17 cellular contexts compared by ENCODE assay signal in the genomic region with DNA sequence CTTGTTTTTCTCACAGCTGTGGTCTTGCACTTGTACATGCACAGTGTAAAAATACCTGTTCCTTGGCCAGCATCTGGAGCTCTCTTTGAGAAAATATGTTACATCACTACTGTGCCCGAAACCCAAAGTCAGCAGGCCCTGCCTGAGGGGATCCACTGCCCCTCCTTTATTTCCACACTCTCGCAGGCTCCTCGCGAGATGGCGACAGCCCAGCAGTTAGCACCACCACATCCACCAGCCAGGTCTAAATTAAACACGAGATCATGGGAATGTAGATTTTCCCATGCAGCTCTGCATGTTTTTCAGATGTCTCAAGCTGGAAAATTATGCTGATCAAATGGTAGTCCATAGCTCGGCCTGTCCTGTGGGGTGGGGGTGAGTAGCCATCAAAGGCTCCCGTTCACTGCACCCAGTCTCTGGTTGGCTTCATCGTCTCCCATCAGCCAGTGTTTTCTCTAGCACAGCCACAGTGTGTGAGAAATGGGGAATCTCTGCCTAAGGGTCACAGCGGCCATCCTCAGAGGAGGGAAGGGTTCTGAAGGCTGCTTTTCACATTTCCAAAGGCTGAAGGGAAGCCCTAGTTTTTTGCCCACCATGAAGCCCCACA. TPM values are rescaled to one million over a fixed set of nuclear protein-coding genes. Genes with fewer than 3 reads are reported as not detected.
DNase-seq lines count a peak whose midpoint lies in the region; ATAC-seq and TF ChIP-seq lines count a peak whose summit lies in the region.
"Had no signal": no experiment of that assay in that cellular context is flagged by ENCODE, and none has a peak within 500 bp of the region (broad histone marks: within the 10 kb centered on the region; RNA-seq: fewer than 3 reads in every experiment).

No MANE protein-coding gene starts in this region.

- peaks cover 6% of the 10 kb centered on the region; the same call in 1 of the 2 replicates for H3F3A ChIP-seq in GM23248 (ENCODE audit: insufficient read depth)

- WGBS in heart left ventricle, 4 donors, result 50 to 57% (median 53%) methylated on average over 9 to 10 of the region's 10 CpGs
- WGBS in GM23248 (ENCODE audit: low coverage in 1 of 2, low lambda C conversion rate in 2 of 2, missing lambda C conversion rate in 2 of 2), 2 experiments, result 77 to 86% methylated on average over 10 of the region's 10 CpGs

- no peaks in the 10 kb centered on the region for H3K9me2 ChIP-seq in GM23248 (ENCODE audit: insufficient read depth)

- H3K9me3 ChIP-seq in heart left ventricle (no peaks in the 10 kb centered on the region), GM23248 (ENCODE audit: low read depth) (no peaks in the 10 kb centered on the region)
- H3K9me3 ChIP-seq in effector memory CD4-positive, alpha-beta T cell (ENCODE audit: control insufficient read depth, low read length), result no peaks in the 10 kb centered on the region
- H3K9me3 ChIP-seq: SJCRH30 had no signal

- H3K27me3 ChIP-seq in heart left ventricle (no peaks in the 10 kb centered on the region), GM23248 (replicated peaks; ENCODE audit: insufficient read depth) (no peaks in the 10 kb centered on the region)
- no peaks in the 10 kb centered on the region for H3K27me3 ChIP-seq in effector memory CD4-positive, alpha-beta T cell (replicated peaks; ENCODE audit: control insufficient read depth, insufficient read depth, low read length, poor library complexity, severe bottlenecking)
- H3K27me3 ChIP-seq: SJCRH30 had no signal

- DNase-seq in EH (ENCODE audit: low read depth) (peak; percentile 50), caudate nucleus (lab: John Stamatoyannopoulos, UW) (peak in 9 of 61 donors; percentile 23 to 66 (median 45)), heart left ventricle (peak in 3 of 5 donors; percentile 36 to 51 (median 38)), sciatic nerve (ENCODE audit: low spot score) (no peak), NCI-H2081 (lab: John Stamatoyannopoulos, UW) (no peak), NCI-H82 (lab: John Stamatoyannopoulos, UW) (no peak), GM23248 (no peak)
- no peak for DNase-seq in effector memory CD4-positive, alpha-beta T cell
- DNase-seq: activated CD4-positive, CD25-positive, alpha-beta regulatory T cell; islet precursor cell; mesenchymal stem cell; MM.1S; natural killer cell; NCI-H1930; NCI-H510A treated with DMSO at 0.1 percent for 48 hours; SJCRH30; stimulated activated naive CD8-positive, alpha-beta T cell treated with anti-CD3 and anti-CD28 coated beads, Interleukin-15, Interleukin-2, amounts not matched to agents 100 U/mL and 50 U/mL, for 24 hours had no signal

- intact Hi-C loops in heart left ventricle (cut with DNase I) (loop anchor here in 1 of 10 donors (2.0 kb wide), 1 partner anchor 21 kb away; no protein-coding TSS in a partner anchor), sciatic nerve (cut with DNase I) (no loop called here)

- H3K9ac ChIP-seq in GM23248, result no peak overlapping the region

- H4K20me1 ChIP-seq in GM23248 (ENCODE audit: insufficient read depth), result peaks cover 13% of the 10 kb centered on the region; the same call in 1 of the 2 replicates

- peaks cover 14 to 90% (median 67%) of the 10 kb centered on the region in 12 donors for H3K4me1 ChIP-seq in heart left ventricle
- no peaks in the 10 kb centered on the region for H3K4me1 ChIP-seq in effector memory CD4-positive, alpha-beta T cell (ENCODE audit: control insufficient read depth, insufficient read depth, low read length, poor library complexity, severe bottlenecking)
- H3K4me1 ChIP-seq in GM23248 (ENCODE audit: insufficient read depth), result no peaks in the 10 kb centered on the region; the same call in 1 of the 2 replicates
- H3K4me1 ChIP-seq: SJCRH30 had no signal

- H3K27ac ChIP-seq in caudate nucleus (ENCODE audit: low read depth, low read length), result peak overlapping the region; percentile 86
- H3K27ac ChIP-seq in heart left ventricle, result peak overlapping the region; percentile 41 to 88 (median 74)
- H3K27ac ChIP-seq in effector memory CD4-positive, alpha-beta T cell (ENCODE audit: insufficient read depth, low read length, poor library complexity, severe bottlenecking), result no peak overlapping the region
- no peak overlapping the region for H3K27ac ChIP-seq in GM23248
- H3K27ac ChIP-seq: SJCRH30 had no signal

- in situ Hi-C loops in GM23248 (cut with MboI), result loop anchor here (25.0 kb wide), 1 partner anchor 490 kb away; no protein-coding TSS in a partner anchor

- peaks cover 0 to 10% (median 0%) of the 10 kb centered on the region in 9 donors for H3K36me3 ChIP-seq in heart left ventricle
- H3K36me3 ChIP-seq in effector memory CD4-positive, alpha-beta T cell (ENCODE audit: control insufficient read depth, insufficient read depth, low read length), result no peaks in the 10 kb centered on the region
- no peaks in the 10 kb centered on the region for H3K36me3 ChIP-seq in GM23248 (ENCODE audit: low read depth)

- H3K4me3 ChIP-seq in heart left ventricle, result no peak overlapping the region
- H3K4me3 ChIP-seq in effector memory CD4-positive, alpha-beta T cell (ENCODE audit: insufficient read depth, low read depth, low read length, poor library complexity, severe bottlenecking), result no peak overlapping the region
- no peak overlapping the region for H3K4me3 ChIP-seq in GM23248
- H3K4me3 ChIP-seq: SJCRH30 had no signal

- no peak overlapping the region for H2AFZ ChIP-seq in GM23248

- no peak for TF ChIP-seq POLR2A in heart left ventricle (IDR thresholded peaks at IDR 0.05)

- H3K79me2 ChIP-seq in GM23248 (ENCODE audit: insufficient read depth), result peaks cover 99% of the 10 kb centered on the region

- TF ChIP-seq CTCF in heart left ventricle (IDR thresholded peaks at IDR 0.05), result no peak

- ATAC-seq in heart left ventricle, result peak in 2 of 4 donors; percentile 5 to 30
- ATAC-seq in sciatic nerve, result peak; percentile 50
- ATAC-seq: natural killer cell had no signal

- H3K4me2 ChIP-seq in GM23248 (ENCODE audit: unreplicated experiment), result no peak overlapping the region

RNA-seq across cellular contexts. Expression of gene EPN2, which starts 34.7 kb away (rescaled TPM):
- 100 to 1,000 TPM in 1 of 9 donors, 10 to 100 TPM in 8; 43.9 to 114 (median 73.9) TPM for total RNA-seq in heart left ventricle
- 10 to 100 TPM; 26.4 to 37.9 TPM for polyA plus RNA-seq in heart left ventricle
- total RNA-seq in sciatic nerve, result 76.6 TPM
- 21.2 and 25.3 TPM in 2 replicates for total RNA-seq in GM23248 (2014; rRNA removed; shearing (Covaris generic))
- 54.0 and 56.2 TPM in 2 replicates for polyA plus RNA-seq in GM23248 (2016; fragmentation: Nextera tagmentation; extraction: Ambion mirVana)

Comparison
In these comparisons a context has a peak if more than half of its experiments do, and no peak if none do; other contexts are left out.
1. DNase-seq: peak in EH (single experiment) and heart left ventricle (3 of 5); none in sciatic nerve (single experiment), NCI-H2081 (0 of 2), effector memory CD4-positive, alpha-beta T cell (0 of 3), NCI-H82 (single experiment) and GM23248 (single experiment).
2. H3K27ac ChIP-seq: peak in caudate nucleus (single experiment) and heart left ventricle (12 of 12); none in effector memory CD4-positive, alpha-beta T cell (single experiment) and GM23248 (single experiment).